In the genomic region with DNA sequence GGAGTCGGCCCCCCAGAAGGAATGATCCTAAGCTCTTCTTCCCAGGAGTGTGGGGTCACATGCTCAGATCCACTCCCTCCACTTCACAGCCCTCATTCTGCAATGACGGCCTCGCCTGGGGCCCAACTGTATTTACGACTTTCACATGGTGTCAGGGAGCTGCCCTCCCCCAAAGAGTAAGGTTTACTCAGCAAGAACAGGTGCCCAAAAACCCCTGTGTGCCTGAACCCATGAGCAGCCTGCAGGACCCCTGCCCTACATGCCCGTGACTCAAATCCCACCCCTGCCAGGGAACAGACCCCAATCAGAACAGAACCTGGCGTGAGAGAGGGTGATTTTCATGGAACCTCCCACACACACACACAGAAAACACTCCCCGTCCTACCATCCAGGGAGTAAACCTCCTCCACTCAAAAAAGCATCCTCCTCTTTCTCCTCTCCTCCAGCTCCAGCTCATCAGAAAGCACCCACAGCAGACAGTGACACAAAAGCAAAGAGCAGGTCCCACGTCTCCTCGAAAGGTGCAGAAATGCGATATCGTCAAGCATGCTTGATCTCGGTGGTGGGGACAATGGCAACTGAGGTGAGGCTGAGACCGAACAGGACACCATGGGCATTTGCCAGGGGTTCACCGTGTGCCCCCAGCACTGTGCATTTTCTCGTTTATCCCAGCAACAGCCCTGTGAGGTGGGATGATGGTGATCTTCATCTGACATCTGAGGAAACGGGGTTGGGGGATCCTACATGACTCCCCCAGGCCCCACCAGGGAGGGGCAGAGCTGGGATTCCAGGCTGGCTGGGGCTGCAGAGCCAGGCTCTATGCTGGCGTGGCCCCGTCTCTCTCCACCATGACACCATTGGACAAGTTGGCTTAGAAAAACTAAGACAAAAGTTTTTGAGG, we compare ENCODE assay signal across 16 cellular contexts.
DNase-seq lines count a peak whose midpoint lies in the region; ATAC-seq and TF ChIP-seq lines count a peak whose summit lies in the region.
"Had no signal": no experiment of that assay in that cellular context is flagged by ENCODE, and none has a peak within 500 bp of the region (broad histone marks: within the 10 kb centered on the region; RNA-seq: fewer than 3 reads in every experiment).

No MANE protein-coding gene starts in this region.

- no peak overlapping the region for H3K4me3 Mint-ChIP-seq in osteocyte (ENCODE audit: unreplicated experiment)
- H3K4me3 Mint-ChIP-seq: CD4-positive, CD25-positive, alpha-beta regulatory T cell had no signal

- peaks cover 32% of the 10 kb centered on the region for H3K9me3 Mint-ChIP-seq in osteocyte (ENCODE audit: unreplicated experiment)

- H3K27me3 Mint-ChIP-seq in osteocyte (ENCODE audit: unreplicated experiment) = no peaks in the 10 kb centered on the region

- no peak overlapping the region for H3K27ac Mint-ChIP-seq in osteocyte (ENCODE audit: unreplicated experiment)

- peak; percentile 20 for DNase-seq in activated CD8-positive, alpha-beta memory T cell treated with anti-CD3 and anti-CD28 coated beads, Interleukin-2, amount 50 U/mL, for 48 hours
- DNase-seq in activated CD8-positive, alpha-beta memory T cell treated with anti-CD3 and anti-CD28 coated beads for 24 hours = no peak
- peak; percentile 31 for DNase-seq in left kidney (ENCODE audit: low read depth, low spot score)
- peak; percentile 74 for DNase-seq in osteocyte (ENCODE audit: extremely low spot score, unreplicated experiment)
- DNase-seq in GM13977 (ENCODE audit: low spot score) = no peak
- DNase-seq in AML-193 (lab: John Stamatoyannopoulos, UW) = no peak
- DNase-seq: CD4-positive, CD25-positive, alpha-beta regulatory T cell; DMS79; Kasumi-1; NCI-H1694; NCI-H2081 treated with DMSO at 0.1 percent for 48 hours; NCI-H446 treated with DMSO at 0.1 percent for 48 hours; NCI-H526 treated with DMSO at 0.1 percent for 48 hours; OCI-M1; SJCRH30 had no signal

- in situ Hi-C loops in GM13977 (cut with MboI; ENCODE audit: low pct_unique_long_range_greater_than_20kb, low sequenced_read_pairs, unreplicated experiment) = no loop called here

- TF ChIP-seq CTCF in osteocyte (IDR thresholded peaks at IDR 0.05) (no peak), GM13977 (IDR thresholded peaks at IDR 0.05; ENCODE audit: extremely low read depth, insufficient read depth, missing control alignments) (no peak)

- ATAC-seq in HG02884 (IDR thresholded peaks at IDR 0.05; ENCODE audit: unreplicated experiment) = no peak

- H3K36me3 Mint-ChIP-seq in osteocyte (ENCODE audit: unreplicated experiment) = no peaks in the 10 kb centered on the region
- H3K36me3 Mint-ChIP-seq: CD4-positive, CD25-positive, alpha-beta regulatory T cell had no signal

- no peaks in the 10 kb centered on the region for H3K4me1 Mint-ChIP-seq in osteocyte (ENCODE audit: unreplicated experiment)
- H3K4me1 Mint-ChIP-seq: CD4-positive, CD25-positive, alpha-beta regulatory T cell had no signal

Comparison
In these comparisons a context has a peak if more than half of its experiments do, and no peak if none do; other contexts are left out.
1. DNase-seq: peak in activated CD8-positive, alpha-beta memory T cell treated with anti-CD3 and anti-CD28 coated beads, Interleukin-2, amount 50 U/mL, for 48 hours (single experiment), left kidney (single experiment) and osteocyte (single experiment); none in activated CD8-positive, alpha-beta memory T cell treated with anti-CD3 and anti-CD28 coated beads for 24 hours (single experiment), GM13977 (single experiment) and AML-193 (0 of 2).